16 cellular contexts compared by ENCODE assay signal in genomic region chr2:121034551-121034950, GRCh38.
DNase-seq lines count a peak whose midpoint lies in the region; ATAC-seq and TF ChIP-seq lines count a peak whose summit lies in the region.
"Had no signal": no experiment of that assay in that cellular context is flagged by ENCODE, and none has a peak within 500 bp of the region (broad histone marks: within the 10 kb centered on the region; RNA-seq: fewer than 3 reads in every experiment).

No MANE protein-coding gene starts in this region.

- no peak overlapping the region for H3K4me3 Mint-ChIP-seq in activated CD8-positive, alpha-beta memory T cell treated with anti-CD3 and anti-CD28 coated beads, Interleukin-2, amount 10 ng/mL, durations not matched to agents 7 days and 5 days
- H3K4me3 Mint-ChIP-seq: CD4-positive, CD25-positive, alpha-beta regulatory T cell; GM23338 had no signal

- no peaks in the 10 kb centered on the region for H3K9me3 Mint-ChIP-seq in activated CD8-positive, alpha-beta memory T cell treated with anti-CD3 and anti-CD28 coated beads, Interleukin-2, amount 10 ng/mL, durations not matched to agents 7 days and 5 days (ENCODE audit: low read depth)
- H3K9me3 Mint-ChIP-seq: GM23338 had no signal

- no peaks in the 10 kb centered on the region for H3K4me1 ChIP-seq in foreskin keratinocyte

- H3K27ac Mint-ChIP-seq in activated CD8-positive, alpha-beta memory T cell treated with anti-CD3 and anti-CD28 coated beads, Interleukin-2, amount 10 ng/mL, durations not matched to agents 7 days and 5 days = no peak overlapping the region
- H3K27ac Mint-ChIP-seq: CD4-positive, CD25-positive, alpha-beta regulatory T cell; GM23338 had no signal

- H3K36me3 Mint-ChIP-seq in activated CD8-positive, alpha-beta memory T cell treated with anti-CD3 and anti-CD28 coated beads, Interleukin-2, amount 10 ng/mL, durations not matched to agents 7 days and 5 days = no peaks in the 10 kb centered on the region
- H3K36me3 Mint-ChIP-seq: CD4-positive, CD25-positive, alpha-beta regulatory T cell had no signal

- DNase-seq in activated CD8-positive, alpha-beta memory T cell treated with anti-CD3 and anti-CD28 coated beads, Interleukin-2, amount 10 ng/mL, durations not matched to agents 7 days and 5 days = peak; percentile 14
- no peak for DNase-seq in activated CD8-positive, alpha-beta memory T cell treated with anti-CD3 and anti-CD28 coated beads for 24 hours
- DNase-seq in islet precursor cell = peak; percentile 43
- peak; percentile 17 for DNase-seq in sciatic nerve (ENCODE audit: low spot score)
- DNase-seq in foreskin keratinocyte = no peak
- no peak for DNase-seq in T-helper 2 cell
- no peak for DNase-seq in cerebellar nuclear complex (lab: John Stamatoyannopoulos, UW)
- DNase-seq: ACHN; Calu3; CD4-positive, CD25-positive, alpha-beta regulatory T cell; DMS 273 treated with DMSO at 0.1 percent for 48 hours; EL; H7 had no signal

- no peaks in the 10 kb centered on the region for H3K4me1 Mint-ChIP-seq in activated CD8-positive, alpha-beta memory T cell treated with anti-CD3 and anti-CD28 coated beads, Interleukin-2, amount 10 ng/mL, durations not matched to agents 7 days and 5 days
- H3K4me1 Mint-ChIP-seq: CD4-positive, CD25-positive, alpha-beta regulatory T cell had no signal

- intact Hi-C loops in sciatic nerve (cut with DNase I) = no loop called here

- H3K27me3 ChIP-seq in foreskin keratinocyte = peaks cover 42% of the 10 kb centered on the region
- H3K27me3 ChIP-seq: BLaER1 treated with 17β-estradiol and CSF1 and Interleukin-3, amounts not matched to agents 10 nM and 100 nM had no signal

- no peak for ATAC-seq in activated CD8-positive, alpha-beta memory T cell treated with anti-CD3 and anti-CD28 coated beads, Interleukin-2, amount 10 ng/mL, durations not matched to agents 7 days and 5 days
- ATAC-seq in sciatic nerve (no peak), foreskin keratinocyte (no peak)
- ATAC-seq: GM23338 had no signal

- H3K27ac ChIP-seq in foreskin keratinocyte = no peak overlapping the region
- H3K27ac ChIP-seq: BLaER1 treated with 17β-estradiol and CSF1 and Interleukin-3, amounts not matched to agents 10 nM and 100 nM; HL-60 had no signal

- CTCF ChIA-PET in activated CD8-positive, alpha-beta memory T cell treated with anti-CD3 and anti-CD28 coated beads, Interleukin-2, amount 10 ng/mL, durations not matched to agents 7 days and 5 days (lab: Charles Lee) = no interaction called here

- peaks cover 3% of the 10 kb centered on the region for H3K27me3 Mint-ChIP-seq in activated CD8-positive, alpha-beta memory T cell treated with anti-CD3 and anti-CD28 coated beads, Interleukin-2, amount 10 ng/mL, durations not matched to agents 7 days and 5 days

- no peak for TF ChIP-seq CTCF in foreskin keratinocyte (conservative IDR thresholded peaks at IDR 0.05)

Comparison
In these comparisons a context has a peak if more than half of its experiments do, and no peak if none do; other contexts are left out.
1. DNase-seq: peak in activated CD8-positive, alpha-beta memory T cell treated with anti-CD3 and anti-CD28 coated beads, Interleukin-2, amount 10 ng/mL, durations not matched to agents 7 days and 5 days (single experiment), islet precursor cell (single experiment) and sciatic nerve (single experiment); none in activated CD8-positive, alpha-beta memory T cell treated with anti-CD3 and anti-CD28 coated beads for 24 hours (single experiment), foreskin keratinocyte (0 of 2), T-helper 2 cell (0 of 5) and cerebellar nuclear complex (0 of 2).